Comparison of ENCODE assay signal across 21 cellular contexts in genomic region chr17:41754066-41754465, GRCh38. TPM values are rescaled to one million over a fixed set of nuclear protein-coding genes. Genes with fewer than 3 reads are reported as not detected.
DNase-seq lines count a peak whose midpoint lies in the region; ATAC-seq, FAIRE-seq and TF ChIP-seq lines count a peak whose summit lies in the region.
"Had no signal": no experiment of that assay in that cellular context is flagged by ENCODE, and none has a peak within 500 bp of the region (broad histone marks: within the 10 kb centered on the region; RNA-seq: fewer than 3 reads in every experiment).

No MANE protein-coding gene starts in this region.

- H4K20me1 ChIP-seq in BLaER1: peaks cover 55% of the 10 kb centered on the region
- no peaks in the 10 kb centered on the region for H4K20me1 ChIP-seq in K562 (replicated peaks; ENCODE audit: control insufficient read depth, insufficient read depth, low read length)

- TF ChIP-seq CTCF in Calu3 (IDR thresholded peaks at IDR 0.05; ENCODE audit: unreplicated experiment) (no peak), K562 (IDR thresholded peaks at IDR 0.05 in 2 of 3, conservative IDR thresholded peaks at IDR 0.05 in 1 of 3; ENCODE audit: insufficient read depth in 2 of 3, low read depth in 1 of 3, low read length in 3 of 3) (no peak), neural crest cell (conservative IDR thresholded peaks at IDR 0.05) (no peak), colonic mucosa (IDR thresholded peaks at IDR 0.05) (no peak), upper lobe of left lung (IDR thresholded peaks at IDR 0.05) (no peak)

- FAIRE-seq in K562 (lab: Jason Lieb, UNC): no peak
- FAIRE-seq: A549, GM18507, H54 had no signal

- no TSS peak for BruUV-seq in Calu3 (replicated peaks; lab: Mats Ljungman, UMichigan)
- BruUV-seq in K562 (replicated peaks; lab: Mats Ljungman, UMichigan): no TSS peak

- H3K4me3 Mint-ChIP-seq in Calu3 (ENCODE audit: low read depth, unreplicated experiment) (no peak overlapping the region), neural crest cell (no peak overlapping the region)
- H3K4me3 Mint-ChIP-seq: CD14-positive monocyte; CD8-positive, alpha-beta memory T cell had no signal

- no peak overlapping the region for H2AFZ ChIP-seq in K562 (ENCODE audit: low read depth, low read length)
- H2AFZ ChIP-seq: GM23248 had no signal

- no peaks in the 10 kb centered on the region for H3K79me2 ChIP-seq in K562 (ENCODE audit: control insufficient read depth, insufficient read depth, low read length)

- WGBS in K562 (ENCODE audit: insufficient coverage, low coverage, missing lambda C conversion rate): 77% methylated on average over 9 of the region's 12 CpGs
- 89 to 91% methylated on average over 11 to 12 of the region's 12 CpGs for WGBS in upper lobe of left lung, 2 donors

- no peaks in the 10 kb centered on the region for H3K27me3 ChIP-seq in BLaER1
- no peaks in the 10 kb centered on the region for H3K27me3 ChIP-seq in K562 (ENCODE audit: control insufficient read depth in 2 of 2, insufficient read depth in 2 of 2, low read length in 2 of 2)
- no peaks in the 10 kb centered on the region for H3K27me3 ChIP-seq in colonic mucosa
- H3K27me3 ChIP-seq in upper lobe of left lung: no peaks in the 10 kb centered on the region
- H3K27me3 ChIP-seq: BE2C had no signal

- H3K27me3 Mint-ChIP-seq in Calu3 (ENCODE audit: unreplicated experiment): no peaks in the 10 kb centered on the region
- H3K27me3 Mint-ChIP-seq in neural crest cell (ENCODE audit: low read depth): no peaks in the 10 kb centered on the region

- peaks cover 28% of the 10 kb centered on the region for H3K4me1 ChIP-seq in BLaER1
- peaks cover 0 to 8% of the 10 kb centered on the region in 2 experiments; a peak in 3 of 5 replicates for H3K4me1 ChIP-seq in K562 (replicated peaks in 1 of 2; ENCODE audit: control insufficient read depth in 2 of 2, insufficient read depth in 2 of 2, low read length in 2 of 2)
- no peaks in the 10 kb centered on the region for H3K4me1 ChIP-seq in colonic mucosa
- no peaks in the 10 kb centered on the region for H3K4me1 ChIP-seq in upper lobe of left lung
- H3K4me1 ChIP-seq: A549, BE2C, Caco-2 had no signal

- H3K9me3 ChIP-seq in BLaER1 (no peaks in the 10 kb centered on the region), K562 (replicated peaks; ENCODE audit: control insufficient read depth, insufficient read depth, low read depth, low read length) (no peaks in the 10 kb centered on the region), colonic mucosa (no peaks in the 10 kb centered on the region), upper lobe of left lung (no peaks in the 10 kb centered on the region)
- H3K9me3 ChIP-seq: A549, BE2C, Caco-2 had no signal

- POLR2A ChIA-PET in K562 (lab: Yijun Ruan, JAX): interaction anchor here (0.5 to 2.3 kb wide), 4 partner anchors 22 to 366 kb away, joined by 3 to 10 read pairs (median 4); partner anchors contain the start of gene JUP

- H3K4me2 ChIP-seq in BLaER1 (no peak overlapping the region), K562 (ENCODE audit: insufficient read depth, low read length) (no peak overlapping the region)
- H3K4me2 ChIP-seq: A549 had no signal

- H3K36me3 ChIP-seq in BLaER1: peaks cover 83% of the 10 kb centered on the region
- H3K36me3 ChIP-seq in K562 (ENCODE audit: control insufficient read depth, insufficient read depth, low read length): peaks cover 52% of the 10 kb centered on the region; the same call in 2 of the 3 replicates
- H3K36me3 ChIP-seq in colonic mucosa: peaks cover 6% of the 10 kb centered on the region
- H3K36me3 ChIP-seq in upper lobe of left lung: peaks cover 13 to 50% (median 44%) of the 10 kb centered on the region in 4 donors

- in situ Hi-C loops in K562 (cut with MboI): no loop called here

- TF ChIP-seq EP300 in K562 (IDR thresholded peaks at IDR 0.05; ENCODE audit: low read length) (no peak), upper lobe of left lung (IDR thresholded peaks at IDR 0.05) (no peak)

- intact Hi-C loops in Calu3 (cut with micrococcal nuclease; ENCODE audit: unreplicated experiment) (no loop called here), K562 (cut with micrococcal nuclease) (no loop called here), colonic mucosa (cut with DNase I) (no loop called here)

- no peak overlapping the region for H3K4me3 ChIP-seq in BLaER1
- H3K4me3 ChIP-seq in K562: no peak overlapping the region
- H3K4me3 ChIP-seq in colonic mucosa: no peak overlapping the region
- no peak overlapping the region for H3K4me3 ChIP-seq in upper lobe of left lung
- H3K4me3 ChIP-seq: A549, GM23248 had no signal

- H3K4me1 Mint-ChIP-seq in Calu3 (ENCODE audit: low read depth, unreplicated experiment) (no peaks in the 10 kb centered on the region), neural crest cell (no peaks in the 10 kb centered on the region)
- H3K4me1 Mint-ChIP-seq: CD14-positive monocyte; CD8-positive, alpha-beta memory T cell had no signal

- CTCF ChIA-PET in Calu3 (lab: Charles Lee) (interaction anchor here (1.4 kb wide), 1 partner anchor 16 kb away, joined by 3 read pairs; no protein-coding TSS in a partner anchor), K562 (lab: Yijun Ruan, JAX; ENCODE audit: low intra/inter-chr PET ratio) (no interaction called here)

- H3K9me3 Mint-ChIP-seq in Calu3 (ENCODE audit: low read depth, unreplicated experiment) (no peaks in the 10 kb centered on the region), neural crest cell (no peaks in the 10 kb centered on the region)
- H3K9me3 Mint-ChIP-seq: CD8-positive, alpha-beta memory T cell had no signal

- no peak for DNase-seq in Calu3
- DNase-seq in K562 (ENCODE audit: extremely low read depth in 1 of 4, low spot score in 3 of 4): no peak
- no peak for DNase-seq in neural crest cell (ENCODE audit: low read depth, low spot score)
- no peak for DNase-seq in colonic mucosa
- DNase-seq in upper lobe of left lung: no peak
- DNase-seq: BE2C; Caco-2; CD8-positive, alpha-beta memory T cell; DMS 273 treated with DMSO at 0.1 percent for 48 hours; GM23248 had no signal

- peak overlapping the region; percentile 53 for H3K27ac Mint-ChIP-seq in Calu3 (ENCODE audit: unreplicated experiment)
- H3K27ac Mint-ChIP-seq in neural crest cell (ENCODE audit: unreplicated experiment): peak overlapping the region; percentile 75
- H3K27ac Mint-ChIP-seq: CD8-positive, alpha-beta memory T cell had no signal

- H3K9ac ChIP-seq in BLaER1 (no peak overlapping the region), K562 (ENCODE audit: insufficient read depth in 1 of 2, low read depth in 2 of 2, low read length in 2 of 2) (peak overlapping the region in 1 of 2 experiments; percentile 81; a peak in 2 of 4 replicates), colonic mucosa (ENCODE audit: low read depth in 2 of 2, low read length in 2 of 2) (no peak overlapping the region)
- H3K9ac ChIP-seq: GM23248 had no signal

- no peak for TF ChIP-seq RAD21 in K562 (CRISPR knock-in tag; conservative IDR thresholded peaks at IDR 0.05 in 1 of 2, IDR thresholded peaks at IDR 0.05 in 1 of 2)

- ATAC-seq in K562: peak; percentile 13; the same call in 2 of the 3 replicates
- no peak for ATAC-seq in GM18505 (IDR thresholded peaks at IDR 0.05; ENCODE audit: unreplicated experiment)
- no peak for ATAC-seq in GM21367 (IDR thresholded peaks at IDR 0.05; ENCODE audit: unreplicated experiment)
- ATAC-seq in upper lobe of left lung (ENCODE audit: low FRiP score in 2 of 2): no peak
- ATAC-seq: A549, HCT116 had no signal

- H3K27ac ChIP-seq in BLaER1 (0 out of 2 replicates have a peak overlapping the region, but pooled peaks have one; percentile 1), K562 (ENCODE audit: extremely low read depth, low read depth, low read length) (no peak overlapping the region), colonic mucosa (no peak overlapping the region), upper lobe of left lung (no peak overlapping the region)
- H3K27ac ChIP-seq: A549, GM23248, HL-60 had no signal

- H3K9me1 ChIP-seq in K562 (ENCODE audit: control insufficient read depth, insufficient read depth, low read length): peaks cover 6% of the 10 kb centered on the region

- H3K36me3 Mint-ChIP-seq in Calu3 (ENCODE audit: insufficient read depth, unreplicated experiment): peaks cover 94% of the 10 kb centered on the region
- H3K36me3 Mint-ChIP-seq in neural crest cell (ENCODE audit: low read depth): no peaks in the 10 kb centered on the region
- H3K36me3 Mint-ChIP-seq: CD8-positive, alpha-beta memory T cell had no signal

- TF ChIP-seq POLR2A in K562 (conservative IDR thresholded peaks at IDR 0.05) (no peak), GM18505 (IDR thresholded peaks at IDR 0.05; ENCODE audit: borderline replicate concordance, extremely low read depth, insufficient read depth, insufficient read length) (no peak), upper lobe of left lung (IDR thresholded peaks at IDR 0.05) (no peak)

RNA-seq across cellular contexts. Expression of gene HAP1, which starts 19.6 kb away (rescaled TPM):
- 0.86 and 1.2 TPM in 2 replicates for total RNA-seq in Calu3 (2022)
- total RNA-seq in K562 (2011; cell fraction: chromatin; rRNA removed; ENCODE audit: low replicate concordance): 0.09 TPM in 1 of 2 replicates, not detected in the other
- total RNA-seq in K562 (2011; cell fraction: nucleolus; rRNA removed): not detected in 2 replicates
- not detected in 2 replicates for total RNA-seq in K562 (2011; cell fraction: nucleoplasm; rRNA removed)
- total RNA-seq in K562 (2014; rRNA removed): under 0.01 TPM in 1 of 2 replicates, not detected in the other
- total RNA-seq in K562 (2014; rRNA removed; fragmentation: Illumina TruSeq; extraction: Trizol): not detected in 2 replicates
- 0.04 TPM in 1 of 2 replicates, not detected in the other for total RNA-seq in K562 (2015; rRNA removed; fragmentation: Illumina TruSeq; extraction: Trizol)
- 0.09 TPM in 1 of 2 replicates, not detected in the other for total RNA-seq in K562 (2021)
- polyA plus RNA-seq in K562 (2011; rRNA removed): not detected in 2 replicates
- 0.04 TPM in 1 of 2 replicates, not detected in the other for polyA plus RNA-seq in K562 (2011; cell fraction: cytosol; rRNA removed)
- polyA plus RNA-seq in K562 (2011; cell fraction: nucleus; rRNA removed): 0.07 and 0.15 TPM in 2 replicates
- 0.04 TPM in 1 of 2 replicates, not detected in the other for polyA plus RNA-seq in K562 (2012)
- not detected in 2 replicates for polyA plus RNA-seq in K562 (2014; fragmentation: Illumina TruSeq; extraction: Trizol)
- not detected for polyA plus RNA-seq in K562 (2014; fragmentation: Nextera tagmentation; extraction: Ambion mirVana)
- not detected in 2 replicates for polyA plus RNA-seq in K562 (2014; rRNA removed)
- not detected in 2 replicates for polyA minus RNA-seq in K562 (2011; rRNA and poly(A)+ RNA removed)
- not detected in 2 replicates for polyA minus RNA-seq in K562 (2011; cell fraction: cytosol; rRNA and poly(A)+ RNA removed)
- polyA minus RNA-seq in K562 (2011; cell fraction: nucleus; rRNA and poly(A)+ RNA removed): not detected in 2 replicates
- 1.5 and 1.6 TPM in 2 replicates for total RNA-seq in neural crest cell
- total RNA-seq in colonic mucosa: under 1 TPM; 0.10 to 0.53 TPM
- total RNA-seq in upper lobe of left lung: 1 to 10 TPM in 1 of 6 donors, under 1 TPM in 3, not detected in 2; 0.14 to 1.0 (median 0.59) TPM
- total RNA-seq: GM23248 had no signal
- polyA plus RNA-seq: CD14-positive monocyte; CD8-positive, alpha-beta memory T cell; GM23248 had no signal

RNA-seq across cellular contexts. Expression of gene JUP, which starts 32.4 kb away (rescaled TPM):
- total RNA-seq in Calu3 (2022): 695 and 705 TPM in 2 replicates
- 41.8 and 117 TPM in 2 replicates for total RNA-seq in K562 (2011; cell fraction: chromatin; rRNA removed; ENCODE audit: low replicate concordance)
- total RNA-seq in K562 (2011; cell fraction: nucleolus; rRNA removed): 67.9 and 82.9 TPM in 2 replicates
- total RNA-seq in K562 (2011; cell fraction: nucleoplasm; rRNA removed): 49.6 and 59.9 TPM in 2 replicates
- 99.9 and 129 TPM in 2 replicates for total RNA-seq in K562 (2014; rRNA removed)
- 14.3 and 17.9 TPM in 2 replicates for total RNA-seq in K562 (2014; rRNA removed; fragmentation: Illumina TruSeq; extraction: Trizol)
- 31.2 and 38.5 TPM in 2 replicates for total RNA-seq in K562 (2015; rRNA removed; fragmentation: Illumina TruSeq; extraction: Trizol)
- total RNA-seq in K562 (2021): 166 and 177 TPM in 2 replicates
- 9.0 and 26.7 TPM in 2 replicates for polyA plus RNA-seq in K562 (2011; rRNA removed)
- polyA plus RNA-seq in K562 (2011; cell fraction: cytosol; rRNA removed): 23.4 and 65.3 TPM in 2 replicates
- polyA plus RNA-seq in K562 (2011; cell fraction: nucleus; rRNA removed): 24.8 and 58.9 TPM in 2 replicates
- polyA plus RNA-seq in K562 (2012): 132 and 195 TPM in 2 replicates
- 84.1 and 134 TPM in 2 replicates for polyA plus RNA-seq in K562 (2014; fragmentation: Illumina TruSeq; extraction: Trizol)
- polyA plus RNA-seq in K562 (2014; fragmentation: Nextera tagmentation; extraction: Ambion mirVana): 1 to 10 TPM; 6.4 to 8.2 TPM
- 53.6 and 70.3 TPM in 2 replicates for polyA plus RNA-seq in K562 (2014; rRNA removed)
- 9.3 and 17.2 TPM in 2 replicates for polyA minus RNA-seq in K562 (2011; rRNA and poly(A)+ RNA removed)
- 88.8 and 101 TPM in 2 replicates for polyA minus RNA-seq in K562 (2011; cell fraction: cytosol; rRNA and poly(A)+ RNA removed)
- polyA minus RNA-seq in K562 (2011; cell fraction: nucleus; rRNA and poly(A)+ RNA removed): 20.8 and 31.1 TPM in 2 replicates
- 20.6 and 23.5 TPM in 2 replicates for total RNA-seq in neural crest cell
- 100 to 1,000 TPM; 317 to 353 TPM for total RNA-seq in colonic mucosa
- 100 to 1,000 TPM; 120 to 241 (median 143) TPM for total RNA-seq in upper lobe of left lung
- polyA plus RNA-seq: CD8-positive, alpha-beta memory T cell had no signal

RNA-seq across cellular contexts. Expression of gene GAST, which starts 41.9 kb away (rescaled TPM):
- total RNA-seq in Calu3 (2022) (not detected in 2 replicates), K562 (2014; rRNA removed) (not detected in 2 replicates), K562 (2014; rRNA removed; fragmentation: Illumina TruSeq; extraction: Trizol) (not detected in 2 replicates), K562 (2015; rRNA removed; fragmentation: Illumina TruSeq; extraction: Trizol) (not detected in 2 replicates), K562 (2021) (not detected in 2 replicates), neural crest cell (not detected in 2 replicates), colonic mucosa (not detected), upper lobe of left lung (not detected)
- total RNA-seq in K562 (2011; cell fraction: chromatin; rRNA removed; ENCODE audit: low replicate concordance): not detected in 2 replicates
- total RNA-seq in K562 (2011; cell fraction: nucleolus; rRNA removed): not detected in 2 replicates
- total RNA-seq in K562 (2011; cell fraction: nucleoplasm; rRNA removed): not detected in 2 replicates
- polyA plus RNA-seq in K562 (2011; rRNA removed) (not detected in 2 replicates), K562 (2014; fragmentation: Illumina TruSeq; extraction: Trizol) (not detected in 2 replicates), K562 (2014; fragmentation: Nextera tagmentation; extraction: Ambion mirVana) (not detected), K562 (2014; rRNA removed) (not detected in 2 replicates)
- not detected in 2 replicates for polyA plus RNA-seq in K562 (2011; cell fraction: cytosol; rRNA removed)
- polyA plus RNA-seq in K562 (2011; cell fraction: nucleus; rRNA removed): not detected in 2 replicates
- not detected in 2 replicates for polyA plus RNA-seq in K562 (2012)
- not detected in 2 replicates for polyA minus RNA-seq in K562 (2011; rRNA and poly(A)+ RNA removed)
- not detected in 2 replicates for polyA minus RNA-seq in K562 (2011; cell fraction: cytosol; rRNA and poly(A)+ RNA removed)
- not detected in 2 replicates for polyA minus RNA-seq in K562 (2011; cell fraction: nucleus; rRNA and poly(A)+ RNA removed)
- total RNA-seq: CD8-positive, alpha-beta memory T cell; Daoy; GM23248 had no signal
- polyA plus RNA-seq: A549; AG04450; CD14-positive monocyte; CD8-positive, alpha-beta memory T cell; GM23248 had no signal

RNA-seq across cellular contexts. Expression of gene P3H4, which starts 57.7 kb away (rescaled TPM):
- 19.9 and 22.5 TPM in 2 replicates for total RNA-seq in Calu3 (2022)
- total RNA-seq in K562 (2011; cell fraction: chromatin; rRNA removed; ENCODE audit: low replicate concordance): 2.3 and 6.4 TPM in 2 replicates
- 5.1 and 7.0 TPM in 2 replicates for total RNA-seq in K562 (2011; cell fraction: nucleolus; rRNA removed)
- 4.8 and 6.9 TPM in 2 replicates for total RNA-seq in K562 (2011; cell fraction: nucleoplasm; rRNA removed)
- 2.4 and 3.0 TPM in 2 replicates for total RNA-seq in K562 (2014; rRNA removed)
- 0.26 and 0.69 TPM in 2 replicates for total RNA-seq in K562 (2014; rRNA removed; fragmentation: Illumina TruSeq; extraction: Trizol)
- total RNA-seq in K562 (2015; rRNA removed; fragmentation: Illumina TruSeq; extraction: Trizol): 1.5 and 1.9 TPM in 2 replicates
- 1.9 and 2.4 TPM in 2 replicates for total RNA-seq in K562 (2021)
- polyA plus RNA-seq in K562 (2011; rRNA removed): 1.0 and 1.2 TPM in 2 replicates
- polyA plus RNA-seq in K562 (2011; cell fraction: cytosol; rRNA removed): 1.4 and 2.5 TPM in 2 replicates
- polyA plus RNA-seq in K562 (2011; cell fraction: nucleus; rRNA removed): 0.88 and 1.4 TPM in 2 replicates
- polyA plus RNA-seq in K562 (2012): 2.6 and 3.4 TPM in 2 replicates
- polyA plus RNA-seq in K562 (2014; fragmentation: Illumina TruSeq; extraction: Trizol): 0.95 and 1.00 TPM in 2 replicates
- polyA plus RNA-seq in K562 (2014; fragmentation: Nextera tagmentation; extraction: Ambion mirVana): under 1 TPM; 0.10 to 0.39 TPM
- 3.3 and 3.7 TPM in 2 replicates for polyA plus RNA-seq in K562 (2014; rRNA removed)
- polyA minus RNA-seq in K562 (2011; rRNA and poly(A)+ RNA removed): 0.57 and 1.1 TPM in 2 replicates
- polyA minus RNA-seq in K562 (2011; cell fraction: cytosol; rRNA and poly(A)+ RNA removed): 1.8 and 2.3 TPM in 2 replicates
- polyA minus RNA-seq in K562 (2011; cell fraction: nucleus; rRNA and poly(A)+ RNA removed): 1.6 and 2.0 TPM in 2 replicates
- total RNA-seq in neural crest cell: 40.3 and 42.3 TPM in 2 replicates
- 10 to 100 TPM in 1 of 2 donors, 1 to 10 TPM in 1; 8.5 to 16.7 TPM for total RNA-seq in colonic mucosa
- total RNA-seq in upper lobe of left lung: 10 to 100 TPM in 2 of 6 donors, 1 to 10 TPM in 4; 5.8 to 26.2 (median 8.9) TPM

RNA-seq across cellular contexts. Expression of gene FKBP10, which starts 58.7 kb away (rescaled TPM):
- total RNA-seq in Calu3 (2022): 0.92 and 3.6 TPM in 2 replicates
- total RNA-seq in K562 (2011; cell fraction: chromatin; rRNA removed; ENCODE audit: low replicate concordance): 17.5 and 38.2 TPM in 2 replicates
- total RNA-seq in K562 (2011; cell fraction: nucleolus; rRNA removed): 21.8 and 23.9 TPM in 2 replicates
- total RNA-seq in K562 (2011; cell fraction: nucleoplasm; rRNA removed): 14.6 and 17.6 TPM in 2 replicates
- 1.3 and 1.6 TPM in 2 replicates for total RNA-seq in K562 (2014; rRNA removed)
- total RNA-seq in K562 (2014; rRNA removed; fragmentation: Illumina TruSeq; extraction: Trizol): 0.57 and 0.76 TPM in 2 replicates
- 0.72 and 0.94 TPM in 2 replicates for total RNA-seq in K562 (2015; rRNA removed; fragmentation: Illumina TruSeq; extraction: Trizol)
- 2.6 and 3.0 TPM in 2 replicates for total RNA-seq in K562 (2021)
- polyA plus RNA-seq in K562 (2011; rRNA removed): 1.5 and 7.1 TPM in 2 replicates
- 4.0 and 4.6 TPM in 2 replicates for polyA plus RNA-seq in K562 (2011; cell fraction: cytosol; rRNA removed)
- polyA plus RNA-seq in K562 (2011; cell fraction: nucleus; rRNA removed): 28.3 and 44.3 TPM in 2 replicates
- 2.7 and 3.1 TPM in 2 replicates for polyA plus RNA-seq in K562 (2012)
- 2.0 and 2.7 TPM in 2 replicates for polyA plus RNA-seq in K562 (2014; fragmentation: Illumina TruSeq; extraction: Trizol)
- polyA plus RNA-seq in K562 (2014; fragmentation: Nextera tagmentation; extraction: Ambion mirVana): under 1 TPM in 1 of 2 experiments, not detected in 1; 0.03 TPM
- polyA plus RNA-seq in K562 (2014; rRNA removed): 2.5 and 6.5 TPM in 2 replicates
- polyA minus RNA-seq in K562 (2011; rRNA and poly(A)+ RNA removed): 0.63 and 1.1 TPM in 2 replicates
- polyA minus RNA-seq in K562 (2011; cell fraction: cytosol; rRNA and poly(A)+ RNA removed): 1.6 and 4.7 TPM in 2 replicates
- 2.6 and 5.1 TPM in 2 replicates for polyA minus RNA-seq in K562 (2011; cell fraction: nucleus; rRNA and poly(A)+ RNA removed)
- 259 and 262 TPM in 2 replicates for total RNA-seq in neural crest cell
- 10 to 100 TPM; 10.3 to 12.8 TPM for total RNA-seq in colonic mucosa
- 10 to 100 TPM in 5 of 6 donors, 1 to 10 TPM in 1; 8.9 to 59.7 (median 29.3) TPM for total RNA-seq in upper lobe of left lung
- polyA plus RNA-seq: CD14-positive monocyte; CD8-positive, alpha-beta memory T cell had no signal
